8 cellular contexts compared by ENCODE assay signal in the genomic region with DNA sequence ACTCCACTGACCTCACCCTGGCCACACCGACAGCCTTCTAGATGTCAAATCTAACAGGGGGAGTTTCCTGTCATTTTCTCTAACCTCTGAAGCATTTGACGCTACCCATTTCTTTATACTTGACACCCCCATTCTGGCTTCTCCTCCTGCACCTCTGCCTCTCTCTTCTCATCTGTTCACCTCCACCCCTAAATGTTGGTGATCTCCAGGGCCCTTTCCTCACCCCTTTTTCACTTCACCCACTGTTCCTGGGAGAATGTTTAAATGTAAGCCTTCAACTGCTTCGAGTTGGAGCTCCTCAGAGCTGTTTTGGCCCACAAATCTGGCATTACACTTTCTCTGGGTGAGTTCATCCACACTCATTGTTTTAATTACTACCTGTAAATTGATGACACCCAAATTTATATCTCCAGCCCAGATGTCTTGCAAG. TPM values are rescaled to one million over a fixed set of nuclear protein-coding genes. Genes with fewer than 3 reads are reported as not detected.
A peak's percentile ranks its signal among the peaks of the same experiment; 100 is the strongest.
DNase-seq lines count a peak whose midpoint lies in the region; ATAC-seq and TF ChIP-seq lines count a peak whose summit lies in the region.

No MANE protein-coding gene starts in this region.

- peaks cover 3 to 9% of the 10 kb centered on the region in 2 donors for H3K4me1 ChIP-seq in thoracic aorta (ENCODE audit: control insufficient read depth in 1 of 2, low read depth in 2 of 2)

- ATAC-seq in activated CD8-positive, alpha-beta memory T cell treated with anti-CD3 and anti-CD28 coated beads, Interleukin-2, amount 10 ng/mL, durations not matched to agents 7 days and 5 days: no peak
- ATAC-seq in thoracic aorta (ENCODE audit: insufficient number of reproducible peaks, low FRiP score, low read depth) (no peak), HG03565 (IDR thresholded peaks at IDR 0.05; ENCODE audit: unreplicated experiment) (no peak)
- ATAC-seq in activated CD4-positive, CD25-positive, alpha-beta regulatory T cell treated with anti-CD3 and anti-CD28 coated beads, Interleukin-2, amount 50 U/mL, for 24 hours: no peak

- H3K9me3 ChIP-seq in thoracic aorta: no peaks in the 10 kb centered on the region

- H3K36me3 Mint-ChIP-seq in activated CD8-positive, alpha-beta memory T cell treated with anti-CD3 and anti-CD28 coated beads, Interleukin-2, amount 10 ng/mL, durations not matched to agents 7 days and 5 days: peaks cover 5% of the 10 kb centered on the region

- peak overlapping the region; percentile 79 for H3K4me3 ChIP-seq in thoracic aorta

- peaks cover under 1% of the 10 kb centered on the region for H3K36me3 ChIP-seq in thoracic aorta

- H3K4me3 Mint-ChIP-seq in activated CD8-positive, alpha-beta memory T cell treated with anti-CD3 and anti-CD28 coated beads, Interleukin-2, amount 10 ng/mL, durations not matched to agents 7 days and 5 days: peak overlapping the region; percentile 84

- no peaks in the 10 kb centered on the region for H3K9me3 Mint-ChIP-seq in activated CD8-positive, alpha-beta memory T cell treated with anti-CD3 and anti-CD28 coated beads, Interleukin-2, amount 10 ng/mL, durations not matched to agents 7 days and 5 days (ENCODE audit: low read depth)

- DNase-seq in activated CD8-positive, alpha-beta memory T cell treated with anti-CD3 and anti-CD28 coated beads, Interleukin-2, amount 10 ng/mL, durations not matched to agents 7 days and 5 days: no peak
- DNase-seq in activated CD8-positive, alpha-beta memory T cell treated with anti-CD3 and anti-CD28 coated beads, Interleukin-2, amount 50 U/mL, for 4 hours: no peak
- DNase-seq in thoracic aorta (ENCODE audit: low spot score): no peak
- DNase-seq in COR-L47 (lab: John Stamatoyannopoulos, UW): no peak

- CTCF ChIA-PET in activated CD8-positive, alpha-beta memory T cell treated with anti-CD3 and anti-CD28 coated beads, Interleukin-2, amount 10 ng/mL, durations not matched to agents 7 days and 5 days (lab: Charles Lee): interaction anchor here (1.3 to 16.6 kb wide), 17 partner anchors 8 to 396 kb away, joined by 3 to 275 read pairs (median 10); a partner anchor contains a TSS

- no peaks in the 10 kb centered on the region for H3K27me3 Mint-ChIP-seq in activated CD8-positive, alpha-beta memory T cell treated with anti-CD3 and anti-CD28 coated beads, Interleukin-2, amount 10 ng/mL, durations not matched to agents 7 days and 5 days

- H3K4me1 Mint-ChIP-seq in activated CD8-positive, alpha-beta memory T cell treated with anti-CD3 and anti-CD28 coated beads, Interleukin-2, amount 10 ng/mL, durations not matched to agents 7 days and 5 days: peaks cover 41% of the 10 kb centered on the region

- H3K27ac ChIP-seq in angular gyrus (ENCODE audit: low read depth, low read length) (peak overlapping the region; percentile 98), layer of hippocampus (ENCODE audit: low read depth, low read length) (peak overlapping the region; percentile 98), thoracic aorta (peak overlapping the region; percentile 94 to 95)

- TF ChIP-seq CTCF in thoracic aorta (IDR thresholded peaks at IDR 0.05): no peak

- H3K27me3 ChIP-seq in layer of hippocampus (ENCODE audit: control insufficient read depth, insufficient read depth, low read length) (no peaks in the 10 kb centered on the region), thoracic aorta (replicated peaks; ENCODE audit: insufficient read depth) (no peaks in the 10 kb centered on the region)

- H3K27ac Mint-ChIP-seq in activated CD8-positive, alpha-beta memory T cell treated with anti-CD3 and anti-CD28 coated beads, Interleukin-2, amount 10 ng/mL, durations not matched to agents 7 days and 5 days: peak overlapping the region; percentile 83

RNA-seq across cellular contexts. Expression of a gene that starts 0.5 kb away (rescaled TPM):
- 10 to 100 TPM; 34.3 to 44.6 TPM for total RNA-seq in activated CD8-positive, alpha-beta memory T cell treated with anti-CD3 and anti-CD28 coated beads, Interleukin-2, amount 10 ng/mL, durations not matched to agents 7 days and 5 days
- 10 to 100 TPM; 28.2 to 44.7 TPM for total RNA-seq in thoracic aorta

RNA-seq across cellular contexts. Expression of a gene that starts 8.9 kb away (rescaled TPM):
- 1 to 10 TPM; 3.0 to 5.1 TPM for total RNA-seq in activated CD8-positive, alpha-beta memory T cell treated with anti-CD3 and anti-CD28 coated beads, Interleukin-2, amount 10 ng/mL, durations not matched to agents 7 days and 5 days
- under 1 TPM in 1 of 2 donors, not detected in 1; 0.21 TPM for total RNA-seq in thoracic aorta

RNA-seq across cellular contexts. Expression of a gene that starts 27.7 kb away (rescaled TPM):
- 10 to 100 TPM; 14.2 to 26.5 TPM for total RNA-seq in activated CD8-positive, alpha-beta memory T cell treated with anti-CD3 and anti-CD28 coated beads, Interleukin-2, amount 10 ng/mL, durations not matched to agents 7 days and 5 days
- total RNA-seq in thoracic aorta: 10 to 100 TPM; 25.5 to 31.4 TPM

RNA-seq across cellular contexts. Expression of a gene that starts 27.8 kb away (rescaled TPM):
- 10 to 100 TPM; 34.2 to 38.3 TPM for total RNA-seq in activated CD8-positive, alpha-beta memory T cell treated with anti-CD3 and anti-CD28 coated beads, Interleukin-2, amount 10 ng/mL, durations not matched to agents 7 days and 5 days
- total RNA-seq in thoracic aorta: 10 to 100 TPM; 15.8 to 19.2 TPM

RNA-seq across cellular contexts. Expression of a gene that starts 29.4 kb away (rescaled TPM):
- total RNA-seq in activated CD8-positive, alpha-beta memory T cell treated with anti-CD3 and anti-CD28 coated beads, Interleukin-2, amount 10 ng/mL, durations not matched to agents 7 days and 5 days: 100 to 1,000 TPM; 111 to 130 TPM
- 10 to 100 TPM; 52.4 to 83.5 TPM for total RNA-seq in thoracic aorta
